Comparison of ENCODE assay signal across 8 cellular contexts in genomic region chr9:133135193-133135745, GRCh38. TPM values are rescaled to one million over a fixed set of nuclear protein-coding genes. Genes with fewer than 3 reads are reported as not detected.
A peak's percentile ranks its signal among the peaks of the same experiment; 100 is the strongest.
DNase-seq lines count a peak whose midpoint lies in the region; ATAC-seq and TF ChIP-seq lines count a peak whose summit lies in the region.

No MANE protein-coding gene starts in this region.

- H3K9me3 Mint-ChIP-seq in natural killer cell, result no peaks in the 10 kb centered on the region

- no peak overlapping the region for H3K4me3 ChIP-seq in uterus

- TF ChIP-seq CTCF in natural killer cell (IDR thresholded peaks at IDR 0.05) (no peak), uterus (IDR thresholded peaks at IDR 0.05) (no peak)

- ATAC-seq in natural killer cell (no peak), GM19455 (IDR thresholded peaks at IDR 0.05; ENCODE audit: unreplicated experiment) (no peak)

- H3K36me3 Mint-ChIP-seq in natural killer cell, result no peaks in the 10 kb centered on the region

- intact Hi-C loops in natural killer cell (cut with micrococcal nuclease) (no loop called here), uterus (cut with DNase I; ENCODE audit: low total_unique reads) (no loop called here)

- TF ChIP-seq EP300 in Ishikawa (IDR thresholded peaks at IDR 0.05; ENCODE audit: borderline replicate concordance), result peak; percentile 55

- H3K27me3 ChIP-seq in uterus, result no peaks in the 10 kb centered on the region

- peaks cover 23 to 30% of the 10 kb centered on the region in 2 donors for H3K4me1 ChIP-seq in uterus

- peak overlapping the region; percentile 75 to 93 for H3K27ac Mint-ChIP-seq in natural killer cell

- no peak for TF ChIP-seq RAD21 in Ishikawa (IDR thresholded peaks at IDR 0.05; ENCODE audit: low read depth)

- peaks cover 49 to 65% of the 10 kb centered on the region in 2 donors for H3K4me1 Mint-ChIP-seq in natural killer cell

- TF ChIP-seq POLR2A in uterus (IDR thresholded peaks at IDR 0.05), result no peak

- no peaks in the 10 kb centered on the region for H3K36me3 ChIP-seq in uterus

- H3K9me3 ChIP-seq in uterus, result no peaks in the 10 kb centered on the region

- H3K27ac ChIP-seq in epithelial cell of prostate (peak overlapping the region; percentile 77), uterus (peak overlapping the region; percentile 87 to 88)

- H3K4me3 Mint-ChIP-seq in natural killer cell, result peak overlapping the region; percentile 49

- no peaks in the 10 kb centered on the region for H3K27me3 Mint-ChIP-seq in natural killer cell (ENCODE audit: low read depth in 2 of 2)

- DNase-seq in 8988T (peak; percentile 90), epithelial cell of prostate (ENCODE audit: low read depth, low spot score) (peak; percentile 83), natural killer cell (no peak), uterus (peak; percentile 77 to 86), NCI-H510A treated with DMSO at 0.1 percent for 48 hours (lab: John Stamatoyannopoulos, UW) (no peak)
- peak; percentile 65 for DNase-seq in activated CD8-positive, alpha-beta memory T cell treated with anti-CD3 and anti-CD28 coated beads, Interleukin-2, amount 50 U/mL, for 4 hours

TF ChIP-seq in Ishikawa, 13 proteins besides CTCF, POLR2A, EP300 and RAD21:
- no peak for TF ChIP-seq CEBPB (IDR thresholded peaks at IDR 0.05)
- TF ChIP-seq MAX (IDR thresholded peaks at IDR 0.05), result peak; percentile 53; the same call in 1 of the 2 replicates
- TF ChIP-seq ZBTB7A (IDR thresholded peaks at IDR 0.05; ENCODE audit: low read depth), result peak; percentile 37; the same call in 1 of the 2 replicates
- TF ChIP-seq FOXM1 (IDR thresholded peaks at IDR 0.05; ENCODE audit: borderline replicate concordance, low read depth), result peak; percentile 47; the same call in 1 of the 2 replicates
- TF ChIP-seq NFIC (IDR thresholded peaks at IDR 0.05), result peak; percentile 97
- TF ChIP-seq TCF12 (IDR thresholded peaks at IDR 0.05; ENCODE audit: low read depth), result peak; percentile 77
- TF ChIP-seq TEAD4 (IDR thresholded peaks at IDR 0.05), result peak; percentile 63
- TF ChIP-seq EGR1 (IDR thresholded peaks at IDR 0.05), result no peak

RNA-seq across cellular contexts. Expression of gene RALGDS, which starts 14.2 kb away (rescaled TPM):
- total RNA-seq in natural killer cell (100 to 1,000 TPM; 206 to 250 (median 208) TPM), uterus (10 to 100 TPM; 14.1 to 67.9 (median 30.3) TPM)

RNA-seq across cellular contexts. Expression of gene GBGT1, which starts 28.4 kb away (rescaled TPM):
- total RNA-seq in natural killer cell, result 1 to 10 TPM; 1.4 to 2.2 (median 1.7) TPM
- 10 to 100 TPM in 2 of 4 donors, 1 to 10 TPM in 2; 3.5 to 28.5 (median 9.8) TPM for total RNA-seq in uterus

Comparison
In these comparisons a context has a peak if more than half of its experiments do, and no peak if none do; other contexts are left out.
1. DNase-seq: peak in 8988T (single experiment), activated CD8-positive, alpha-beta memory T cell treated with anti-CD3 and anti-CD28 coated beads, Interleukin-2, amount 50 U/mL, for 4 hours (single experiment), epithelial cell of prostate (single experiment) and uterus (2 of 2); none in natural killer cell (single experiment) and NCI-H510A treated with DMSO at 0.1 percent for 48 hours (single experiment).